Comparison of ENCODE assay signal across 1 cellular context in the genomic region with DNA sequence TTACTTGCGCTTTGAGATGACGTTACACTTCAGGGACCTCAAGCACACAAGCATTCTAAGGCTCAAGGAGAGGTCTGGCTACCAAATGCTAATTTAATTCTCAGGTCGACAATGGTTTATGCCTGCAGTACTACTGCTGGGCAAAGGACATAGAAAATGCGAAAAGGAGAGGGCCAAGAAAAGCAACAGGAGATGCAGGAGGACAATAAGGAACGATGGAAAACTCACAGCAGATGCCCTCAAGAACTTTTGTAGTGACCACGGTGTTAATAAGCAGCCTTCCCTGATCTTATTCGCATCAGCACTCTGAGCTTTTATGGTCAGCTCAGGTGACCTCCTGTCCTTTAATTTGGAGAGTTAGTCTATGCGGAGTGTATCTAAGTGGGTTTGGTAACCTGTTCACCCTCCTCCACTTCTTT.
TF ChIP-seq lines count a peak whose summit lies in the region.

No MANE protein-coding gene starts in this region.

TF ChIP-seq in K562, 482 proteins besides CTCF, POLR2A, EP300 and RAD21 (continued from another document and continues in another):
- TF ChIP-seq TBP (optimal IDR thresholded peaks at IDR 0.05; ENCODE audit: low read depth, low read length) (peak; percentile 29), PML (IDR thresholded peaks at IDR 0.05; ENCODE audit: low read length) (0 out of 2 replicates have a peak, but pooled peaks have one; percentile 12), EHMT2 (IDR thresholded peaks at IDR 0.05) (peak; percentile 4; the same call in 1 of the 2 replicates), TEAD4 (IDR thresholded peaks at IDR 0.05; ENCODE audit: low read length) (0 out of 2 replicates have a peak, but pooled peaks have one; percentile 2), TEAD4 (CRISPR knock-in tag; IDR thresholded peaks at IDR 0.05; ENCODE audit: borderline replicate concordance) (no peak), NFRKB (IDR thresholded peaks at IDR 0.05; ENCODE audit: low read depth) (peak; percentile 71; the same call in 1 of the 2 replicates), DPF2 (IDR thresholded peaks at IDR 0.05) (no peak), TCF3 (CRISPR knock-in tag; IDR thresholded peaks at IDR 0.05) (no peak), ATF1 (CRISPR knock-in tag; IDR thresholded peaks at IDR 0.05) (peak; percentile 71), ATF1 (tag; IDR thresholded peaks at IDR 0.05) (peak; percentile 88), ZNF668 (CRISPR knock-in tag; IDR thresholded peaks at IDR 0.05) (no peak), KAT7 (CRISPR knock-in tag; IDR thresholded peaks at IDR 0.05; ENCODE audit: borderline replicate concordance) (0 out of 2 replicates have a peak, but pooled peaks have one; percentile 25), RBFOX2 (IDR thresholded peaks at IDR 0.05; ENCODE audit: low read depth, low read length) (no peak), NR2C2 (CRISPR knock-in tag; IDR thresholded peaks at IDR 0.05) (no peak), NR2C2 (tag; IDR thresholded peaks at IDR 0.05) (peak; percentile 54; the same call in 1 of the 2 replicates), MAFF (IDR thresholded peaks at IDR 0.05; ENCODE audit: low read length) (peak; percentile 2; the same call in 1 of the 2 replicates), POLR2AphosphoS5 (IDR thresholded peaks at IDR 0.05; ENCODE audit: control insufficient read depth, insufficient read depth, low read depth, low read length) (peak; percentile 33; the same call in 1 of the 2 replicates), PHB2 (IDR thresholded peaks at IDR 0.05; ENCODE audit: low read depth) (no peak), CSDE1 (IDR thresholded peaks at IDR 0.05) (peak in 1 of 2 experiments; percentile 54; a peak in 2 of 4 replicates), ZNF589 (CRISPR knock-in tag; IDR thresholded peaks at IDR 0.05; ENCODE audit: low read depth) (no peak), POLR3A (IDR thresholded peaks at IDR 0.05; ENCODE audit: borderline replicate concordance, extremely low read depth, insufficient read depth, insufficient read length) (no peak)
- TF ChIP-seq, protein P1, sequence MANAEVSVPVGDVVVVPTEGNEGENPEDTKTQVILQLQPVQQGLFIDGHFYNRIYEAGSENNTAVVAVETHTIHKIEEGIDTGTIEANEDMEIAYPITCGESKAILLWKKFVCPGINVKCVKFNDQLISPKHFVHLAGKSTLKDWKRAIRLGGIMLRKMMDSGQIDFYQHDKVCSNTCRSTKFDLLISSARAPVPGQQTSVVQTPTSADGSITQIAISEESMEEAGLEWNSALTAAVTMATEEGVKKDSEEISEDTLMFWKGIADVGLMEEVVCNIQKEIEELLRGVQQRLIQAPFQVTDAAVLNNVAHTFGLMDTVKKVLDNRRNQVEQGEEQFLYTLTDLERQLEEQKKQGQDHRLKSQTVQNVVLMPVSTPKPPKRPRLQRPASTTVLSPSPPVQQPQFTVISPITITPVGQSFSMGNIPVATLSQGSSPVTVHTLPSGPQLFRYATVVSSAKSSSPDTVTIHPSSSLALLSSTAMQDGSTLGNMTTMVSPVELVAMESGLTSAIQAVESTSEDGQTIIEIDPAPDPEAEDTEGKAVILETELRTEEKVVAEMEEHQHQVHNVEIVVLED (CRISPR knock-in tag; IDR thresholded peaks at IDR 0.05) = no peak
- TF ChIP-seq, protein P2, sequence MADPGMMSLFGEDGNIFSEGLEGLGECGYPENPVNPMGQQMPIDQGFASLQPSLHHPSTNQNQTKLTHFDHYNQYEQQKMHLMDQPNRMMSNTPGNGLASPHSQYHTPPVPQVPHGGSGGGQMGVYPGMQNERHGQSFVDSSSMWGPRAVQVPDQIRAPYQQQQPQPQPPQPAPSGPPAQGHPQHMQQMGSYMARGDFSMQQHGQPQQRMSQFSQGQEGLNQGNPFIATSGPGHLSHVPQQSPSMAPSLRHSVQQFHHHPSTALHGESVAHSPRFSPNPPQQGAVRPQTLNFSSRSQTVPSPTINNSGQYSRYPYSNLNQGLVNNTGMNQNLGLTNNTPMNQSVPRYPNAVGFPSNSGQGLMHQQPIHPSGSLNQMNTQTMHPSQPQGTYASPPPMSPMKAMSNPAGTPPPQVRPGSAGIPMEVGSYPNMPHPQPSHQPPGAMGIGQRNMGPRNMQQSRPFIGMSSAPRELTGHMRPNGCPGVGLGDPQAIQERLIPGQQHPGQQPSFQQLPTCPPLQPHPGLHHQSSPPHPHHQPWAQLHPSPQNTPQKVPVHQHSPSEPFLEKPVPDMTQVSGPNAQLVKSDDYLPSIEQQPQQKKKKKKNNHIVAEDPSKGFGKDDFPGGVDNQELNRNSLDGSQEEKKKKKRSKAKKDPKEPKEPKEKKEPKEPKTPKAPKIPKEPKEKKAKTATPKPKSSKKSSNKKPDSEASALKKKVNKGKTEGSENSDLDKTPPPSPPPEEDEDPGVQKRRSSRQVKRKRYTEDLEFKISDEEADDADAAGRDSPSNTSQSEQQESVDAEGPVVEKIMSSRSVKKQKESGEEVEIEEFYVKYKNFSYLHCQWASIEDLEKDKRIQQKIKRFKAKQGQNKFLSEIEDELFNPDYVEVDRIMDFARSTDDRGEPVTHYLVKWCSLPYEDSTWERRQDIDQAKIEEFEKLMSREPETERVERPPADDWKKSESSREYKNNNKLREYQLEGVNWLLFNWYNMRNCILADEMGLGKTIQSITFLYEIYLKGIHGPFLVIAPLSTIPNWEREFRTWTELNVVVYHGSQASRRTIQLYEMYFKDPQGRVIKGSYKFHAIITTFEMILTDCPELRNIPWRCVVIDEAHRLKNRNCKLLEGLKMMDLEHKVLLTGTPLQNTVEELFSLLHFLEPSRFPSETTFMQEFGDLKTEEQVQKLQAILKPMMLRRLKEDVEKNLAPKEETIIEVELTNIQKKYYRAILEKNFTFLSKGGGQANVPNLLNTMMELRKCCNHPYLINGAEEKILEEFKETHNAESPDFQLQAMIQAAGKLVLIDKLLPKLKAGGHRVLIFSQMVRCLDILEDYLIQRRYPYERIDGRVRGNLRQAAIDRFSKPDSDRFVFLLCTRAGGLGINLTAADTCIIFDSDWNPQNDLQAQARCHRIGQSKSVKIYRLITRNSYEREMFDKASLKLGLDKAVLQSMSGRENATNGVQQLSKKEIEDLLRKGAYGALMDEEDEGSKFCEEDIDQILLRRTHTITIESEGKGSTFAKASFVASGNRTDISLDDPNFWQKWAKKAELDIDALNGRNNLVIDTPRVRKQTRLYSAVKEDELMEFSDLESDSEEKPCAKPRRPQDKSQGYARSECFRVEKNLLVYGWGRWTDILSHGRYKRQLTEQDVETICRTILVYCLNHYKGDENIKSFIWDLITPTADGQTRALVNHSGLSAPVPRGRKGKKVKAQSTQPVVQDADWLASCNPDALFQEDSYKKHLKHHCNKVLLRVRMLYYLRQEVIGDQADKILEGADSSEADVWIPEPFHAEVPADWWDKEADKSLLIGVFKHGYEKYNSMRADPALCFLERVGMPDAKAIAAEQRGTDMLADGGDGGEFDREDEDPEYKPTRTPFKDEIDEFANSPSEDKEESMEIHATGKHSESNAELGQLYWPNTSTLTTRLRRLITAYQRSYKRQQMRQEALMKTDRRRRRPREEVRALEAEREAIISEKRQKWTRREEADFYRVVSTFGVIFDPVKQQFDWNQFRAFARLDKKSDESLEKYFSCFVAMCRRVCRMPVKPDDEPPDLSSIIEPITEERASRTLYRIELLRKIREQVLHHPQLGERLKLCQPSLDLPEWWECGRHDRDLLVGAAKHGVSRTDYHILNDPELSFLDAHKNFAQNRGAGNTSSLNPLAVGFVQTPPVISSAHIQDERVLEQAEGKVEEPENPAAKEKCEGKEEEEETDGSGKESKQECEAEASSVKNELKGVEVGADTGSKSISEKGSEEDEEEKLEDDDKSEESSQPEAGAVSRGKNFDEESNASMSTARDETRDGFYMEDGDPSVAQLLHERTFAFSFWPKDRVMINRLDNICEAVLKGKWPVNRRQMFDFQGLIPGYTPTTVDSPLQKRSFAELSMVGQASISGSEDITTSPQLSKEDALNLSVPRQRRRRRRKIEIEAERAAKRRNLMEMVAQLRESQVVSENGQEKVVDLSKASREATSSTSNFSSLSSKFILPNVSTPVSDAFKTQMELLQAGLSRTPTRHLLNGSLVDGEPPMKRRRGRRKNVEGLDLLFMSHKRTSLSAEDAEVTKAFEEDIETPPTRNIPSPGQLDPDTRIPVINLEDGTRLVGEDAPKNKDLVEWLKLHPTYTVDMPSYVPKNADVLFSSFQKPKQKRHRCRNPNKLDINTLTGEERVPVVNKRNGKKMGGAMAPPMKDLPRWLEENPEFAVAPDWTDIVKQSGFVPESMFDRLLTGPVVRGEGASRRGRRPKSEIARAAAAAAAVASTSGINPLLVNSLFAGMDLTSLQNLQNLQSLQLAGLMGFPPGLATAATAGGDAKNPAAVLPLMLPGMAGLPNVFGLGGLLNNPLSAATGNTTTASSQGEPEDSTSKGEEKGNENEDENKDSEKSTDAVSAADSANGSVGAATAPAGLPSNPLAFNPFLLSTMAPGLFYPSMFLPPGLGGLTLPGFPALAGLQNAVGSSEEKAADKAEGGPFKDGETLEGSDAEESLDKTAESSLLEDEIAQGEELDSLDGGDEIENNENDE (IDR thresholded peaks at IDR 0.05; ENCODE audit: low read depth, low read length) = no peak
- TF ChIP-seq, protein P3, sequence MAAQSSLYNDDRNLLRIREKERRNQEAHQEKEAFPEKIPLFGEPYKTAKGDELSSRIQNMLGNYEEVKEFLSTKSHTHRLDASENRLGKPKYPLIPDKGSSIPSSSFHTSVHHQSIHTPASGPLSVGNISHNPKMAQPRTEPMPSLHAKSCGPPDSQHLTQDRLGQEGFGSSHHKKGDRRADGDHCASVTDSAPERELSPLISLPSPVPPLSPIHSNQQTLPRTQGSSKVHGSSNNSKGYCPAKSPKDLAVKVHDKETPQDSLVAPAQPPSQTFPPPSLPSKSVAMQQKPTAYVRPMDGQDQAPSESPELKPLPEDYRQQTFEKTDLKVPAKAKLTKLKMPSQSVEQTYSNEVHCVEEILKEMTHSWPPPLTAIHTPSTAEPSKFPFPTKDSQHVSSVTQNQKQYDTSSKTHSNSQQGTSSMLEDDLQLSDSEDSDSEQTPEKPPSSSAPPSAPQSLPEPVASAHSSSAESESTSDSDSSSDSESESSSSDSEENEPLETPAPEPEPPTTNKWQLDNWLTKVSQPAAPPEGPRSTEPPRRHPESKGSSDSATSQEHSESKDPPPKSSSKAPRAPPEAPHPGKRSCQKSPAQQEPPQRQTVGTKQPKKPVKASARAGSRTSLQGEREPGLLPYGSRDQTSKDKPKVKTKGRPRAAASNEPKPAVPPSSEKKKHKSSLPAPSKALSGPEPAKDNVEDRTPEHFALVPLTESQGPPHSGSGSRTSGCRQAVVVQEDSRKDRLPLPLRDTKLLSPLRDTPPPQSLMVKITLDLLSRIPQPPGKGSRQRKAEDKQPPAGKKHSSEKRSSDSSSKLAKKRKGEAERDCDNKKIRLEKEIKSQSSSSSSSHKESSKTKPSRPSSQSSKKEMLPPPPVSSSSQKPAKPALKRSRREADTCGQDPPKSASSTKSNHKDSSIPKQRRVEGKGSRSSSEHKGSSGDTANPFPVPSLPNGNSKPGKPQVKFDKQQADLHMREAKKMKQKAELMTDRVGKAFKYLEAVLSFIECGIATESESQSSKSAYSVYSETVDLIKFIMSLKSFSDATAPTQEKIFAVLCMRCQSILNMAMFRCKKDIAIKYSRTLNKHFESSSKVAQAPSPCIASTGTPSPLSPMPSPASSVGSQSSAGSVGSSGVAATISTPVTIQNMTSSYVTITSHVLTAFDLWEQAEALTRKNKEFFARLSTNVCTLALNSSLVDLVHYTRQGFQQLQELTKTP (IDR thresholded peaks at IDR 0.05; ENCODE audit: low read depth in 1 of 2, partially characterized antibody in 2 of 2) = peak in 1 of 2 experiments; percentile 34
- TF ChIP-seq, protein P4, sequence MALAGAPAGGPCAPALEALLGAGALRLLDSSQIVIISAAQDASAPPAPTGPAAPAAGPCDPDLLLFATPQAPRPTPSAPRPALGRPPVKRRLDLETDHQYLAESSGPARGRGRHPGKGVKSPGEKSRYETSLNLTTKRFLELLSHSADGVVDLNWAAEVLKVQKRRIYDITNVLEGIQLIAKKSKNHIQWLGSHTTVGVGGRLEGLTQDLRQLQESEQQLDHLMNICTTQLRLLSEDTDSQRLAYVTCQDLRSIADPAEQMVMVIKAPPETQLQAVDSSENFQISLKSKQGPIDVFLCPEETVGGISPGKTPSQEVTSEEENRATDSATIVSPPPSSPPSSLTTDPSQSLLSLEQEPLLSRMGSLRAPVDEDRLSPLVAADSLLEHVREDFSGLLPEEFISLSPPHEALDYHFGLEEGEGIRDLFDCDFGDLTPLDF (CRISPR knock-in tag; IDR thresholded peaks at IDR 0.05) = peak; percentile 47; the same call in 1 of the 2 replicates
- TF ChIP-seq, protein P5, sequence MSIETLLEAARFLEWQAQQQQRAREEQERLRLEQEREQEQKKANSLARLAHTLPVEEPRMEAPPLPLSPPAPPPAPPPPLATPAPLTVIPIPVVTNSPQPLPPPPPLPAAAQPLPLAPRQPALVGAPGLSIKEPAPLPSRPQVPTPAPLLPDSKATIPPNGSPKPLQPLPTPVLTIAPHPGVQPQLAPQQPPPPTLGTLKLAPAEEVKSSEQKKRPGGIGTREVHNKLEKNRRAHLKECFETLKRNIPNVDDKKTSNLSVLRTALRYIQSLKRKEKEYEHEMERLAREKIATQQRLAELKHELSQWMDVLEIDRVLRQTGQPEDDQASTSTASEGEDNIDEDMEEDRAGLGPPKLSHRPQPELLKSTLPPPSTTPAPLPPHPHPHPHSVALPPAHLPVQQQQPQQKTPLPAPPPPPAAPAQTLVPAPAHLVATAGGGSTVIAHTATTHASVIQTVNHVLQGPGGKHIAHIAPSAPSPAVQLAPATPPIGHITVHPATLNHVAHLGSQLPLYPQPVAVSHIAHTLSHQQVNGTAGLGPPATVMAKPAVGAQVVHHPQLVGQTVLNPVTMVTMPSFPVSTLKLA (conservative IDR thresholded peaks at IDR 0.05) = peak in 1 of 2 experiments; percentile 49; a peak in 2 of 4 replicates
- TF ChIP-seq, protein P6, sequence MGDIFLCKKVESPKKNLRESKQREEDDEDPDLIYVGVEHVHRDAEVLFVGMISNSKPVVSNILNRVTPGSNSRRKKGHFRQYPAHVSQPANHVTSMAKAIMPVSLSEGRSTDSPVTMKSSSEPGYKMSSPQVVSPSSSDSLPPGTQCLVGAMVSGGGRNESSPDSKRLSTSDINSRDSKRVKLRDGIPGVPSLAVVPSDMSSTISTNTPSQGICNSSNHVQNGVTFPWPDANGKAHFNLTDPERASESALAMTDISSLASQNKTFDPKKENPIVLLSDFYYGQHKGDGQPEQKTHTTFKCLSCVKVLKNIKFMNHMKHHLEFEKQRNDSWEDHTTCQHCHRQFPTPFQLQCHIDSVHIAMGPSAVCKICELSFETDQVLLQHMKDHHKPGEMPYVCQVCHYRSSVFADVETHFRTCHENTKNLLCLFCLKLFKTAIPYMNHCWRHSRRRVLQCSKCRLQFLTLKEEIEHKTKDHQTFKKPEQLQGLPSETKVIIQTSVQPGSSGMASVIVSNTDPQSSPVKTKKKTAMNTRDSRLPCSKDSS (IDR thresholded peaks at IDR 0.05; ENCODE audit: low read depth, partially characterized antibody) = no peak
- TF ChIP-seq, protein P7, sequence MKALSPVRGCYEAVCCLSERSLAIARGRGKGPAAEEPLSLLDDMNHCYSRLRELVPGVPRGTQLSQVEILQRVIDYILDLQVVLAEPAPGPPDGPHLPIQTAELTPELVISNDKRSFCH (CRISPR knock-in tag; IDR thresholded peaks at IDR 0.05) = no peak
- TF ChIP-seq, protein P7 (tag; IDR thresholded peaks at IDR 0.05) = 0 out of 2 replicates have a peak, but pooled peaks have one; percentile 45
